ENCODE assay signal across 8 cellular contexts in genomic region chr15:69059170-69059943, GRCh38. TPM values are rescaled to one million over a fixed set of nuclear protein-coding genes. Genes with fewer than 3 reads are reported as not detected.
DNase-seq lines count a peak whose midpoint lies in the region; ATAC-seq and TF ChIP-seq lines count a peak whose summit lies in the region.

No MANE protein-coding gene starts in this region.

- H3K36me3 ChIP-seq in HCT116 (ENCODE audit: control insufficient read depth in 1 of 2, insufficient read depth in 2 of 2, low read length in 2 of 2) = no peaks in the 10 kb centered on the region
- no peaks in the 10 kb centered on the region for H3K36me3 ChIP-seq in colonic mucosa
- no peaks in the 10 kb centered on the region for H3K36me3 ChIP-seq in liver (ENCODE audit: control insufficient read depth in 4 of 4, insufficient read depth in 3 of 4, low read depth in 1 of 4, low read length in 3 of 4)

- H3K36me3 Mint-ChIP-seq in activated CD4-positive, alpha-beta T cell treated with anti-CD3 and anti-CD28 coated beads, Interleukin-2, amount 10 ng/mL, durations not matched to agents 24 days and 14 days (ENCODE audit: low read depth) = no peaks in the 10 kb centered on the region

- no peak overlapping the region for H3K4me3 Mint-ChIP-seq in activated CD4-positive, alpha-beta T cell treated with anti-CD3 and anti-CD28 coated beads, Interleukin-2, amount 10 ng/mL, durations not matched to agents 24 days and 14 days

- H3K9me3 ChIP-seq in HCT116 (ENCODE audit: control insufficient read depth in 1 of 2, insufficient read depth in 1 of 2, low read depth in 1 of 2, low read length in 2 of 2) = no peaks in the 10 kb centered on the region
- no peaks in the 10 kb centered on the region for H3K9me3 ChIP-seq in colonic mucosa
- no peaks in the 10 kb centered on the region for H3K9me3 ChIP-seq in liver (ENCODE audit: control insufficient read depth in 4 of 4, low read length in 3 of 4)

- 40% methylated on average over 19 of the region's 19 CpGs for WGBS in liver

- no peak overlapping the region for H3K27ac ChIP-seq in HCT116 (ENCODE audit: low read depth, low read length)
- H3K27ac ChIP-seq in colonic mucosa = no peak overlapping the region
- H3K27ac ChIP-seq in liver (ENCODE audit: low read depth in 1 of 2, low read length in 2 of 2) = no peak overlapping the region

- no peak overlapping the region for H3K27ac Mint-ChIP-seq in activated CD4-positive, alpha-beta T cell treated with anti-CD3 and anti-CD28 coated beads, Interleukin-2, amount 10 ng/mL, durations not matched to agents 24 days and 14 days

- DNase-seq in AML-193 (lab: John Stamatoyannopoulos, UW) (peak; percentile 43 to 73), HCT116 (ENCODE audit: low read depth, low spot score) (peak; percentile 88), NCI-H748 (lab: John Stamatoyannopoulos, UW; ENCODE audit: unreplicated experiment) (peak; percentile 88), colonic mucosa (peak; percentile 93)
- peak; percentile 91 for DNase-seq in activated CD4-positive, alpha-beta T cell treated with anti-CD3 and anti-CD28 coated beads, Interleukin-2, amount 10 ng/mL, durations not matched to agents 24 days and 14 days
- DNase-seq in stimulated activated CD4-positive, alpha-beta T cell treated with anti-CD3 and anti-CD28 coated beads, TNF-alpha, amount 100 ng/mL, for 48 hours (ENCODE audit: low read depth in 3 of 3) = peak; percentile 26 to 70 (median 68)

- no peaks in the 10 kb centered on the region for H3K9me2 ChIP-seq in HCT116 (ENCODE audit: insufficient read depth)

- peak overlapping the region; percentile 57 for H3K4me2 ChIP-seq in HCT116 (ENCODE audit: low read length)

- H3K79me2 ChIP-seq in HCT116 (ENCODE audit: insufficient read depth, low read length) = no peaks in the 10 kb centered on the region

- no peaks in the 10 kb centered on the region for H3K27me3 ChIP-seq in HCT116 (ENCODE audit: insufficient read depth, low read length)
- H3K27me3 ChIP-seq in colonic mucosa = no peaks in the 10 kb centered on the region
- H3K27me3 ChIP-seq in liver (ENCODE audit: control insufficient read depth in 4 of 4, insufficient read depth in 4 of 4, low read length in 3 of 4) = no peaks in the 10 kb centered on the region

- H4K20me1 ChIP-seq in HCT116 (ENCODE audit: insufficient read depth) = no peaks in the 10 kb centered on the region

- no peaks in the 10 kb centered on the region for H3K9me3 Mint-ChIP-seq in activated CD4-positive, alpha-beta T cell treated with anti-CD3 and anti-CD28 coated beads, Interleukin-2, amount 10 ng/mL, durations not matched to agents 24 days and 14 days

- peaks cover 10% of the 10 kb centered on the region for H3K4me1 Mint-ChIP-seq in activated CD4-positive, alpha-beta T cell treated with anti-CD3 and anti-CD28 coated beads, Interleukin-2, amount 10 ng/mL, durations not matched to agents 24 days and 14 days

- CTCF ChIA-PET in HCT116 (lab: Charles Lee) = interaction anchor here (0.8 to 2.4 kb wide), 14 partner anchors 8 to 408 kb away, joined by 3 to 18 read pairs (median 4); partner anchors contain the start of gene KIF23

- H3K27me3 Mint-ChIP-seq in activated CD4-positive, alpha-beta T cell treated with anti-CD3 and anti-CD28 coated beads, Interleukin-2, amount 10 ng/mL, durations not matched to agents 24 days and 14 days = peaks cover 7% of the 10 kb centered on the region

- H3K4me3 ChIP-seq in HCT116 (replicated peaks in 1 of 2; ENCODE audit: low read depth in 1 of 2, low read length in 2 of 2) (no peak overlapping the region), colonic mucosa (no peak overlapping the region), liver (ENCODE audit: low read depth in 1 of 3, low read length in 3 of 3) (no peak overlapping the region)

- H3K4me1 ChIP-seq in HCT116 (ENCODE audit: control insufficient read depth in 1 of 2, insufficient read depth in 2 of 2, low read length in 2 of 2) (peaks cover 0 to 24% of the 10 kb centered on the region in 2 experiments; a peak in 2 of 4 replicates), colonic mucosa (peaks cover 6% of the 10 kb centered on the region), liver (ENCODE audit: control insufficient read depth in 4 of 4, insufficient read depth in 4 of 4, low read length in 3 of 4) (peaks cover 0 to 13% (median 9%) of the 10 kb centered on the region in 4 donors)

- RAD21 ChIA-PET in HCT116 (lab: Charles Lee; ENCODE audit: low non-redundant PET in 1 of 2, low total read pairs in 2 of 2, uncharacterized antibody in 2 of 2, unreplicated experiment in 2 of 2) = interaction anchor here (0.9 kb wide), 2 partner anchors 101 to 166 kb away, joined by 3 to 5 read pairs; no protein-coding TSS in a partner anchor

- TF ChIP-seq CTCF in HCT116 (IDR thresholded peaks at IDR 0.05 in 2 of 3, conservative IDR thresholded peaks at IDR 0.05 in 1 of 3; ENCODE audit: borderline replicate concordance in 1 of 3, insufficient read depth in 1 of 3, low read depth in 2 of 3, low read length in 2 of 3) = peak; percentile 80 to 92 (median 92)
- peak; percentile 78 for TF ChIP-seq CTCF in colonic mucosa (IDR thresholded peaks at IDR 0.05)
- peak; percentile 90 for TF ChIP-seq CTCF in liver (IDR thresholded peaks at IDR 0.05; ENCODE audit: low read depth, low read length, missing input control)

- POLR2A ChIA-PET in HCT116 (lab: Charles Lee) = interaction anchor here (0.9 to 1.0 kb wide), 2 partner anchors 393 to 399 kb away, joined by 3 read pairs; partner anchors contain the start of gene RPLP1

- peak; percentile 97 for TF ChIP-seq RAD21 in HCT116 (IDR thresholded peaks at IDR 0.05; ENCODE audit: low read depth)
- TF ChIP-seq RAD21 in liver (IDR thresholded peaks at IDR 0.05) = peak; percentile 99 to 100

- intact Hi-C loops in HCT116 (cut with micrococcal nuclease) = loop anchor here (1.0 kb wide), 5 partner anchors 166 to 407 kb away; no protein-coding TSS in a partner anchor
- intact Hi-C loops in activated CD4-positive, alpha-beta T cell treated with anti-CD3 and anti-CD28 coated beads, Interleukin-2, amount 10 ng/mL, durations not matched to agents 24 days and 14 days (cut with micrococcal nuclease) = loop anchor here (1.0 to 10.0 kb wide), 3 partner anchors 165 to 409 kb away; no protein-coding TSS in a partner anchor
- intact Hi-C loops in colonic mucosa (cut with DNase I) = loop anchor here (1.0 to 2.0 kb wide), 2 partner anchors 167 to 333 kb away; no protein-coding TSS in a partner anchor

- peak; percentile 87 for ATAC-seq in HCT116
- ATAC-seq in HG02610 (IDR thresholded peaks at IDR 0.05; ENCODE audit: unreplicated experiment) = no peak

- H3K9ac ChIP-seq in HCT116 (ENCODE audit: low read length) = no peak overlapping the region
- H3K9ac ChIP-seq in colonic mucosa (ENCODE audit: low read depth in 2 of 2, low read length in 2 of 2) = peak overlapping the region in 1 of 2 donors; percentile 16
- H3K9ac ChIP-seq in liver (ENCODE audit: low read depth in 1 of 2, low read length in 2 of 2) = no peak overlapping the region

- no TSS peak for BruUV-seq in HCT116 (replicated peaks; lab: Mats Ljungman, UMichigan)

- peak overlapping the region; percentile 70 for H2AFZ ChIP-seq in HCT116 (ENCODE audit: low read depth, low read length, poor library complexity, severe bottlenecking)

- no peak for TF ChIP-seq POLR2A in HCT116 (IDR thresholded peaks at IDR 0.05; ENCODE audit: borderline replicate concordance, extremely low read depth, insufficient read depth, insufficient read length)

TF ChIP-seq in HCT116, 20 proteins besides CTCF, POLR2A, EP300 and RAD21 (continues in another document):
- TF ChIP-seq SRF (IDR thresholded peaks at IDR 0.05; ENCODE audit: low read depth) (no peak), ZBTB33 (IDR thresholded peaks at IDR 0.05; ENCODE audit: extremely low read depth, insufficient replicate concordance, low read length) (no peak), TCF7L2 (IDR thresholded peaks at IDR 0.05; ENCODE audit: borderline replicate concordance, extremely low read depth, insufficient read depth, insufficient read length) (no peak)

TF ChIP-seq in liver, 16 proteins besides CTCF, POLR2A, EP300 and RAD21:
- TF ChIP-seq FOXA2 (IDR thresholded peaks at IDR 0.05) = peak; percentile 13
- TF ChIP-seq HNF4G (IDR thresholded peaks at IDR 0.05) = no peak
- no peak for TF ChIP-seq MAX (IDR thresholded peaks at IDR 0.05)
- peak; percentile 35 for TF ChIP-seq YY1 (IDR thresholded peaks at IDR 0.05)

RNA-seq across cellular contexts. Expression of gene NOX5, which starts 44.9 kb away (rescaled TPM):
- total RNA-seq in HCT116 (2021; ENCODE audit: unreplicated experiment) = 0.91 TPM
- 0.22 and 0.34 TPM in 2 replicates for polyA plus RNA-seq in HCT116 (2012)
- not detected in 2 replicates for total RNA-seq in activated CD4-positive, alpha-beta T cell treated with anti-CD3 and anti-CD28 coated beads, Interleukin-2, amount 10 ng/mL, durations not matched to agents 24 days and 14 days
- total RNA-seq in colonic mucosa = under 1 TPM; 0.05 to 0.17 TPM
- total RNA-seq in liver = under 1 TPM; under 0.01 TPM
- under 1 TPM; 0.02 to 0.08 TPM for polyA plus RNA-seq in liver
